33 cellular contexts compared by ENCODE assay signal in the genomic region with DNA sequence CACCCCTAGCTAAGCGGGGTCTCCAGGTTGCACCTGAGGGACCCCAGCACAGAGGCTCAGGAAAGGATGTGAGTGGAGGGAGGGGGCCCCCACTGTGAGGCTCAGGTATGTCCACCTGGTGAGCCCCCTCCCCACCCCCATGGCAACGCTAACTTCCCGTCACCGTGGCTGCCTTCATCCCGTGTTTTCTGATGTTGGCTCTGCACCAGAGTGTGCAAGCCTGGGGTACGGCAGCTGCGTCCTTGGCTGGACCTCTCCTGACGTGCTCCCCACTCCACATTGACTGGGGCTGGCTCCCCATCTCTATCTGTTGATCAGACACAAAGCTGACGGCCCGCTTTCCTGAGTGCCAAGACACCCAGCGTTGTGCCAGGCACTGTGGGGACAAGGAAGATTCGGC.
"Had no signal": no experiment of that assay in that cellular context is flagged by ENCODE, and none has a peak within 500 bp of the region (broad histone marks: within the 10 kb centered on the region; RNA-seq: fewer than 3 reads in every experiment).

No MANE protein-coding gene starts in this region.

- H3K27me3 ChIP-seq: body of pancreas, brain microvascular endothelial cell had no signal

- H3K4me1 ChIP-seq: adrenal gland, breast epithelium had no signal

- H3K27ac ChIP-seq: adrenal gland, body of pancreas, brain microvascular endothelial cell, breast epithelium, VCaP had no signal

- H3K9me3 ChIP-seq: adrenal gland, body of pancreas, breast epithelium had no signal

- H3K36me3 Mint-ChIP-seq: activated CD4-positive, alpha-beta memory T cell treated with anti-CD3 and anti-CD28 coated beads for 36 hours; activated naive CD4-positive, alpha-beta T cell treated with anti-CD3 and anti-CD28 coated beads, Interleukin-2, amount 50 U/mL, for 72 hours had no signal

- ATAC-seq: activated CD8-positive, alpha-beta T cell treated with anti-CD3 and anti-CD28 coated beads for 36 hours; activated naive CD4-positive, alpha-beta T cell treated with anti-CD3 and anti-CD28 coated beads, Interleukin-2, amount 50 U/mL, for 72 hours; activated T-cell treated with anti-CD3 and anti-CD28 coated beads, Interleukin-2, amount 50 U/mL, for 4 hours; activated T-cell treated with anti-CD3 and anti-CD28 coated beads, Interleukin-2, amount 50 U/mL, for 72 hours; activated T-helper 17 cell treated with anti-CD3 and anti-CD28 coated beads, Interleukin-2, amount 50 U/mL, for 72 hours; body of pancreas had no signal

- H3K27me3 Mint-ChIP-seq: activated CD4-positive, alpha-beta T cell treated with anti-CD3 and anti-CD28 coated beads, Interleukin-2, amount 10 ng/mL, durations not matched to agents 24 days and 14 days had no signal

- DNase-seq: activated B cell treated with CpG ODN at 0.5 μM for 24 hours; activated CD4-positive, alpha-beta memory T cell treated with anti-CD3 and anti-CD28 coated beads for 36 hours; activated CD4-positive, alpha-beta T cell treated with anti-CD3 and anti-CD28 coated beads for 4 hours; activated CD4-positive, alpha-beta T cell treated with anti-CD3 and anti-CD28 coated beads, Interleukin-2, amount 10 ng/mL, durations not matched to agents 24 days and 14 days; activated CD4-positive, alpha-beta T cell treated with anti-CD3 and anti-CD28 coated beads, Interleukin-2, amount 50 U/mL, for 1 hour; activated CD4-positive, alpha-beta T cell treated with anti-CD3 and anti-CD28 coated beads, Interleukin-2, amount 50 U/mL, for 4 hours; activated CD4-positive, CD25-positive, alpha-beta regulatory T cell treated with anti-CD3 and anti-CD28 coated beads, Interleukin-2, amount 50 U/mL, for 72 hours; activated CD8-positive, alpha-beta T cell treated with anti-CD3 and anti-CD28 coated beads for 36 hours; activated gamma-delta T cell treated with Interleukin-2 at 50 U/mL for 16 hours; activated naive CD4-positive, alpha-beta T cell; activated naive CD4-positive, alpha-beta T cell treated with anti-CD3 and anti-CD28 coated beads for 36 hours; activated naive CD4-positive, alpha-beta T cell treated with anti-CD3 and anti-CD28 coated beads, Interleukin-2, amount 50 U/mL, for 16 hours; activated naive CD8-positive, alpha-beta T cell treated with anti-CD3 and anti-CD28 coated beads for 36 hours; activated T-cell treated with anti-CD3 and anti-CD28 coated beads for 4 hours; activated T-cell treated with anti-CD3 and anti-CD28 coated beads, Interleukin-2, amount 50 U/mL, for 1 hour; activated T-cell treated with anti-CD3 and anti-CD28 coated beads, Interleukin-2, amount 50 U/mL, for 4 hours; activated T-cell treated with anti-CD3 and anti-CD28 coated beads, Interleukin-2, amount 50 U/mL, for 72 hours; amniotic stem cell; body of pancreas; brain microvascular endothelial cell; central memory CD4-positive, alpha-beta T cell; SW 1271; T-helper 1 cell; T-helper 2 cell; T-helper 9 cell had no signal

- H3K9me3 Mint-ChIP-seq: activated B cell treated with CpG ODN at 0.5 μM for 24 hours; activated CD4-positive, alpha-beta memory T cell treated with anti-CD3 and anti-CD28 coated beads for 36 hours; activated CD4-positive, alpha-beta T cell treated with anti-CD3 and anti-CD28 coated beads, Interleukin-2, amount 10 ng/mL, durations not matched to agents 24 days and 14 days; activated CD8-positive, alpha-beta T cell treated with anti-CD3 and anti-CD28 coated beads for 36 hours; activated naive CD4-positive, alpha-beta T cell treated with anti-CD3 and anti-CD28 coated beads, Interleukin-2, amount 50 U/mL, for 72 hours; activated naive CD8-positive, alpha-beta T cell treated with anti-CD3 and anti-CD28 coated beads for 36 hours; activated T-cell treated with anti-CD3 and anti-CD28 coated beads, Interleukin-2, amount 50 U/mL, for 4 hours; activated T-cell treated with anti-CD3 and anti-CD28 coated beads, Interleukin-2, amount 50 U/mL, for 72 hours; activated T-helper 1 cell treated with anti-CD3 and anti-CD28 coated beads, Interleukin-12 subunit alpha, Interleukin-12 subunit beta, Interleukin-2, Interleukin-4 antibody, amounts not matched to agents 30 ng/mL and 10 ng/mL and 1 ng/mL, durations not matched to agents 14 hours and 24 hours and 36 hours; activated T-helper 17 cell treated with anti-CD3 and anti-CD28 coated beads, Interleukin-2, amount 50 U/mL, for 72 hours; T-helper 1 cell treated with Interleukin-12 subunit alpha and Interleukin-12 subunit beta and Interleukin-4 antibody, amounts not matched to agents 30 μg/mL and 1 μg/mL, for 36 hours; T-helper 2 cell treated with Interferon-gamma antibody and Interleukin-4, amounts not matched to agents 5 μg/mL and 100 μg/mL, for 36 hours had no signal

- H3K4me3 ChIP-seq: adrenal gland, body of pancreas, breast epithelium had no signal

- H3K4me3 Mint-ChIP-seq: activated B cell treated with CpG ODN at 0.5 μM for 24 hours; activated CD4-positive, alpha-beta memory T cell treated with anti-CD3 and anti-CD28 coated beads for 36 hours; activated CD4-positive, alpha-beta T cell treated with anti-CD3 and anti-CD28 coated beads, Interleukin-2, amount 10 ng/mL, durations not matched to agents 24 days and 14 days; activated CD8-positive, alpha-beta T cell treated with anti-CD3 and anti-CD28 coated beads for 36 hours; activated naive CD4-positive, alpha-beta T cell treated with anti-CD3 and anti-CD28 coated beads for 36 hours; activated naive CD8-positive, alpha-beta T cell treated with anti-CD3 and anti-CD28 coated beads for 36 hours; activated T-cell treated with anti-CD3 and anti-CD28 coated beads, Interleukin-2, amount 50 U/mL, for 4 hours; activated T-cell treated with anti-CD3 and anti-CD28 coated beads, Interleukin-2, amount 50 U/mL, for 72 hours; activated T-helper 1 cell treated with anti-CD3 and anti-CD28 coated beads, Interleukin-12 subunit alpha, Interleukin-12 subunit beta, Interleukin-2, Interleukin-4 antibody, amounts not matched to agents 30 ng/mL and 10 ng/mL and 1 ng/mL, durations not matched to agents 14 hours and 24 hours and 36 hours; activated T-helper 17 cell treated with anti-CD3 and anti-CD28 coated beads, Interleukin-2, amount 50 U/mL, for 72 hours; T-helper 1 cell treated with Interleukin-12 subunit alpha and Interleukin-12 subunit beta and Interleukin-4 antibody, amounts not matched to agents 30 μg/mL and 1 μg/mL, for 36 hours; T-helper 2 cell treated with Interferon-gamma antibody and Interleukin-4, amounts not matched to agents 5 μg/mL and 100 μg/mL, for 36 hours had no signal

- H3K36me3 ChIP-seq: adrenal gland, brain microvascular endothelial cell, breast epithelium had no signal

- H3K27ac Mint-ChIP-seq: activated B cell treated with CpG ODN at 0.5 μM for 24 hours; activated CD4-positive, alpha-beta memory T cell treated with anti-CD3 and anti-CD28 coated beads for 36 hours; activated CD4-positive, alpha-beta T cell treated with anti-CD3 and anti-CD28 coated beads, Interleukin-2, amount 10 ng/mL, durations not matched to agents 24 days and 14 days; activated CD8-positive, alpha-beta T cell treated with anti-CD3 and anti-CD28 coated beads for 36 hours; activated naive CD4-positive, alpha-beta T cell treated with anti-CD3 and anti-CD28 coated beads for 36 hours; activated naive CD8-positive, alpha-beta T cell treated with anti-CD3 and anti-CD28 coated beads for 36 hours; activated T-cell treated with anti-CD3 and anti-CD28 coated beads, Interleukin-2, amount 50 U/mL, for 72 hours; activated T-helper 1 cell treated with anti-CD3 and anti-CD28 coated beads, Interleukin-12 subunit alpha, Interleukin-12 subunit beta, Interleukin-2, Interleukin-4 antibody, amounts not matched to agents 30 ng/mL and 10 ng/mL and 1 ng/mL, durations not matched to agents 14 hours and 24 hours and 36 hours; activated T-helper 17 cell treated with anti-CD3 and anti-CD28 coated beads, Interleukin-2, amount 50 U/mL, for 72 hours; T-helper 1 cell treated with Interleukin-12 subunit alpha and Interleukin-12 subunit beta and Interleukin-4 antibody, amounts not matched to agents 30 μg/mL and 1 μg/mL, for 36 hours; T-helper 2 cell treated with Interferon-gamma antibody and Interleukin-4, amounts not matched to agents 5 μg/mL and 100 μg/mL, for 36 hours had no signal

- H3K4me1 Mint-ChIP-seq: activated B cell treated with CpG ODN at 0.5 μM for 24 hours; activated CD4-positive, alpha-beta T cell treated with anti-CD3 and anti-CD28 coated beads, Interleukin-2, amount 10 ng/mL, durations not matched to agents 24 days and 14 days; activated naive CD8-positive, alpha-beta T cell treated with anti-CD3 and anti-CD28 coated beads for 36 hours; activated T-helper 17 cell treated with anti-CD3 and anti-CD28 coated beads, Interleukin-2, amount 50 U/mL, for 72 hours had no signal
